In genomic region chr4:15691346-15692140, GRCh38 we compare ENCODE assay signal across 12 cellular contexts. TPM values are rescaled to one million over a fixed set of nuclear protein-coding genes. Genes with fewer than 3 reads are reported as not detected.
DNase-seq lines count a peak whose midpoint lies in the region; ATAC-seq and TF ChIP-seq lines count a peak whose summit lies in the region.
"Had no signal": no experiment of that assay in that cellular context is flagged by ENCODE, and none has a peak within 500 bp of the region (broad histone marks: within the 10 kb centered on the region; RNA-seq: fewer than 3 reads in every experiment).

No MANE protein-coding gene starts in this region.

- CTCF ChIA-PET in SK-N-SH (lab: Yijun Ruan, JAX): interaction anchor here (1.4 to 1.6 kb wide), 3 partner anchors 9 to 310 kb away, joined by 3 to 5 read pairs (median 4); partner anchors contain the start of gene BST1
- CTCF ChIA-PET in activated CD4-positive, alpha-beta memory T cell treated with anti-CD3 and anti-CD28 coated beads for 36 hours (lab: Charles Lee): no interaction called here

- H3F3A ChIP-seq in SK-N-SH (replicated peaks; ENCODE audit: insufficient read depth): peaks cover 34% of the 10 kb centered on the region

- H3K27me3 Mint-ChIP-seq in H9 (ENCODE audit: low read depth): no peaks in the 10 kb centered on the region
- no peaks in the 10 kb centered on the region for H3K27me3 Mint-ChIP-seq in activated CD4-positive, alpha-beta memory T cell treated with anti-CD3 and anti-CD28 coated beads for 36 hours
- H3K27me3 Mint-ChIP-seq: activated naive CD8-positive, alpha-beta T cell; T-helper 17 cell had no signal

- H4K5ac ChIP-seq in H9 (ENCODE audit: insufficient read length, low read depth, low read length): no peak overlapping the region

- no peaks in the 10 kb centered on the region for H3K9me2 ChIP-seq in SK-N-SH

- H3K23ac ChIP-seq in H9 (ENCODE audit: insufficient read length, low read depth, low read length): no peak overlapping the region

- no peak overlapping the region for H3K14ac ChIP-seq in H9 (ENCODE audit: insufficient read depth, low read length)

- H3K4me3 ChIP-seq in SK-N-SH (ENCODE audit: low read depth in 2 of 2, low read length in 1 of 2): no peak overlapping the region
- H3K4me3 ChIP-seq: GM12878 had no signal

- H3K4ac ChIP-seq in H9 (ENCODE audit: low read depth, low read length): no peak overlapping the region

- WGBS in H9 (ENCODE audit: extremely low coverage, insufficient read length, low lambda C conversion rate): no CpG with 5 or more reads among the region's 3 CpGs
- WGBS in SK-N-SH (ENCODE audit: low lambda C conversion rate): 54% methylated on average over 3 of the region's 3 CpGs

- intact Hi-C loops in sciatic nerve (cut with DNase I): no loop called here
- intact Hi-C loops in activated CD4-positive, alpha-beta memory T cell treated with anti-CD3 and anti-CD28 coated beads for 36 hours (cut with micrococcal nuclease): no loop called here

- H3K27ac Mint-ChIP-seq in H9: peak overlapping the region in 1 of 3 experiments; percentile 18; a peak in 1 of 7 replicates
- no peak overlapping the region for H3K27ac Mint-ChIP-seq in activated CD4-positive, alpha-beta memory T cell treated with anti-CD3 and anti-CD28 coated beads for 36 hours
- H3K27ac Mint-ChIP-seq: activated naive CD8-positive, alpha-beta T cell; T-helper 17 cell had no signal

- H3K27me3 ChIP-seq in H9 (ENCODE audit: insufficient read depth, low read length): no peaks in the 10 kb centered on the region
- no peaks in the 10 kb centered on the region for H3K27me3 ChIP-seq in SK-N-SH (ENCODE audit: insufficient read depth)

- no peak overlapping the region for H4K8ac ChIP-seq in H9 (replicated peaks; ENCODE audit: insufficient read length, low read depth, low read length)

- H3K9me3 Mint-ChIP-seq in H9: peaks cover 5 to 7% of the 10 kb centered on the region in 2 experiments; a peak in 2 of 5 replicates
- H3K9me3 Mint-ChIP-seq in activated CD4-positive, alpha-beta memory T cell treated with anti-CD3 and anti-CD28 coated beads for 36 hours: no peaks in the 10 kb centered on the region

- H3K4me1 ChIP-seq in H9 (ENCODE audit: insufficient read depth, low read length) (peaks cover 7% of the 10 kb centered on the region), SK-N-SH (ENCODE audit: control insufficient read depth in 1 of 2, insufficient read depth in 2 of 2, low read depth in 1 of 2, low read length in 1 of 2) (peaks cover 0 to 22% of the 10 kb centered on the region in 2 experiments; a peak in 3 of 4 replicates)

- POLR2A ChIA-PET in SK-N-SH (lab: Yijun Ruan, JAX): no interaction called here
- POLR2A ChIA-PET in activated CD4-positive, alpha-beta memory T cell treated with anti-CD3 and anti-CD28 coated beads for 36 hours (lab: Charles Lee): no interaction called here

- H2AFZ ChIP-seq in H9 (ENCODE audit: low read length): no peak overlapping the region
- no peak overlapping the region for H2AFZ ChIP-seq in SK-N-SH (ENCODE audit: low read depth)

- H3K79me2 ChIP-seq in H9 (ENCODE audit: insufficient read depth, low read length) (no peaks in the 10 kb centered on the region), SK-N-SH (ENCODE audit: insufficient read depth) (peaks cover 13% of the 10 kb centered on the region)

- H3K18ac ChIP-seq in H9 (ENCODE audit: insufficient read length, low read depth, low read length): no peak overlapping the region

- H2BK20ac ChIP-seq in H9 (ENCODE audit: low read depth, low read length, poor library complexity, severe bottlenecking): no peak overlapping the region

- H3K4me2 ChIP-seq in H9 (ENCODE audit: insufficient read depth, insufficient read length, low read length): no peak overlapping the region
- H3K4me2 ChIP-seq in SK-N-SH: peak overlapping the region; percentile 51

- H2BK12ac ChIP-seq in H9 (ENCODE audit: insufficient read length, low read depth, low read length): peak overlapping the region; percentile 66

- H4K91ac ChIP-seq in H9 (ENCODE audit: insufficient read length, low read depth, low read length): no peak overlapping the region

- H4K20me1 ChIP-seq in H9 (ENCODE audit: control insufficient read depth, insufficient read depth, insufficient read length): no peaks in the 10 kb centered on the region
- no peaks in the 10 kb centered on the region for H4K20me1 ChIP-seq in SK-N-SH (ENCODE audit: insufficient read depth)

- H2BK15ac ChIP-seq in H9 (ENCODE audit: low read depth, low read length): no peak overlapping the region

- no peak for TF ChIP-seq CTCF in H9 (conservative IDR thresholded peaks at IDR 0.05)
- TF ChIP-seq CTCF in SK-N-SH (IDR thresholded peaks at IDR 0.05): no peak

- peaks cover 25 to 27% of the 10 kb centered on the region in 2 experiments for H3K36me3 ChIP-seq in SK-N-SH (replicated peaks in 1 of 2; ENCODE audit: control insufficient read depth in 1 of 2, insufficient read depth in 2 of 2, low read length in 1 of 2)

- H3K4me3 Mint-ChIP-seq in H9: no peak overlapping the region
- H3K4me3 Mint-ChIP-seq in activated CD4-positive, alpha-beta memory T cell treated with anti-CD3 and anti-CD28 coated beads for 36 hours: no peak overlapping the region
- H3K4me3 Mint-ChIP-seq: activated naive CD8-positive, alpha-beta T cell; T-helper 17 cell had no signal

- H3K27ac ChIP-seq in H9 (ENCODE audit: insufficient read length, low read depth, low read length): no peak overlapping the region
- peak overlapping the region in 1 of 2 experiments; percentile 94; a peak in 2 of 4 replicates for H3K27ac ChIP-seq in SK-N-SH (ENCODE audit: low read depth in 2 of 2, low read length in 1 of 2)

- no peak overlapping the region for H2AK5ac ChIP-seq in H9 (ENCODE audit: insufficient read length, low read length)

- no peak overlapping the region for H2BK5ac ChIP-seq in H9 (ENCODE audit: insufficient read length, low read length)

- H3T11ph ChIP-seq in H9 (ENCODE audit: low read length): no peak overlapping the region

- peaks cover 40 to 50% of the 10 kb centered on the region in 2 experiments for H3K4me1 Mint-ChIP-seq in H9
- no peaks in the 10 kb centered on the region for H3K4me1 Mint-ChIP-seq in activated CD4-positive, alpha-beta memory T cell treated with anti-CD3 and anti-CD28 coated beads for 36 hours (ENCODE audit: low read depth)

- no peak overlapping the region for H3K56ac ChIP-seq in H9 (ENCODE audit: insufficient read length, low read depth, low read length)

- DNase-seq in H9 (no peak), SK-N-SH (no peak), foreskin melanocyte (peak; percentile 90), sciatic nerve (ENCODE audit: low spot score) (no peak), GF-D8 (lab: John Stamatoyannopoulos, UW) (no peak)
- DNase-seq in activated T-cell treated with anti-CD3 and anti-CD28 coated beads, Interleukin-2, amount 50 U/mL, for 1 hour: no peak
- DNase-seq in activated CD4-positive, alpha-beta memory T cell treated with anti-CD3 and anti-CD28 coated beads for 36 hours: no peak
- DNase-seq: NCI-H1694, T-helper 17 cell had no signal

- H3K36me3 Mint-ChIP-seq in H9 (ENCODE audit: insufficient read depth in 1 of 3, low read depth in 3 of 3): peaks cover 8 to 30% (median 22%) of the 10 kb centered on the region in 3 experiments; a peak in 6 of 7 replicates
- H3K36me3 Mint-ChIP-seq in activated CD4-positive, alpha-beta memory T cell treated with anti-CD3 and anti-CD28 coated beads for 36 hours: peaks cover 15% of the 10 kb centered on the region

- ATAC-seq in sciatic nerve: peak; percentile 48
- ATAC-seq in HG03135 (IDR thresholded peaks at IDR 0.05; ENCODE audit: unreplicated experiment): no peak
- ATAC-seq: GM12878, T-helper 17 cell had no signal

- H3K79me1 ChIP-seq in H9 (ENCODE audit: insufficient read depth, low read depth, low read length, poor library complexity, severe bottlenecking): no peaks in the 10 kb centered on the region

- no peak for TF ChIP-seq EP300 in SK-N-SH (IDR thresholded peaks at IDR 0.05; ENCODE audit: borderline replicate concordance in 1 of 2, low read depth in 1 of 2, low read length in 1 of 2)

- no peaks in the 10 kb centered on the region for H3K23me2 ChIP-seq in H9 (ENCODE audit: insufficient read length, low read depth, low read length, poor library complexity, severe bottlenecking)

- no peak overlapping the region for H2BK120ac ChIP-seq in H9 (ENCODE audit: low read depth, low read length, poor library complexity, severe bottlenecking)

- TF ChIP-seq RAD21 in SK-N-SH (IDR thresholded peaks at IDR 0.05; ENCODE audit: low read length): no peak

- no peak overlapping the region for H3K9ac ChIP-seq in H9 (ENCODE audit: extremely low read depth, insufficient read length, low read length)
- H3K9ac ChIP-seq in SK-N-SH: peak overlapping the region; percentile 48; the same call in 1 of the 2 replicates

- H3K9me3 ChIP-seq in H9 (ENCODE audit: control insufficient read depth, low read depth, low read length): no peaks in the 10 kb centered on the region
- H3K9me3 ChIP-seq in SK-N-SH: no peaks in the 10 kb centered on the region

TF ChIP-seq in SK-N-SH, 30 proteins besides CTCF, POLR2A, EP300 and RAD21:
- TF ChIP-seq NFIC (IDR thresholded peaks at IDR 0.05; ENCODE audit: borderline replicate concordance) (no peak), MAX (IDR thresholded peaks at IDR 0.05; ENCODE audit: low read depth) (peak; percentile 48; the same call in 1 of the 2 replicates), TCF12 (IDR thresholded peaks at IDR 0.05) (peak; percentile 73), FOSL2 (IDR thresholded peaks at IDR 0.05; ENCODE audit: borderline replicate concordance, low read depth) (peak; percentile 52; the same call in 1 of the 2 replicates), JUND (IDR thresholded peaks at IDR 0.05) (no peak)

RNA-seq across cellular contexts. Expression of gene FAM200B, which starts 9.9 kb away (rescaled TPM):
- total RNA-seq in H9 (2021): 19.6 and 20.3 TPM in 2 replicates
- 36.2 and 46.3 TPM in 2 replicates for polyA plus RNA-seq in SK-N-SH (2012; rRNA removed)
- 57.4 and 70.0 TPM in 2 replicates for polyA plus RNA-seq in SK-N-SH (2012; cell fraction: cytosol; rRNA removed)
- polyA plus RNA-seq in SK-N-SH (2012; cell fraction: nucleus; rRNA removed): 34.4 and 36.3 TPM in 2 replicates
- 42.8 TPM for total RNA-seq in sciatic nerve
- total RNA-seq in activated CD4-positive, alpha-beta memory T cell treated with anti-CD3 and anti-CD28 coated beads for 36 hours: 1 to 10 TPM; 8.3 to 8.9 TPM

RNA-seq across cellular contexts. Expression of gene BST1, which starts 11.3 kb away (rescaled TPM):
- total RNA-seq in H9 (2021): 0.48 TPM in 1 of 2 replicates, not detected in the other
- polyA plus RNA-seq in SK-N-SH (2012; rRNA removed): 7.3 and 8.3 TPM in 2 replicates
- 7.9 and 8.3 TPM in 2 replicates for polyA plus RNA-seq in SK-N-SH (2012; cell fraction: cytosol; rRNA removed)
- 3.8 and 4.3 TPM in 2 replicates for polyA plus RNA-seq in SK-N-SH (2012; cell fraction: nucleus; rRNA removed)
- total RNA-seq in sciatic nerve: 9.1 TPM
- total RNA-seq in activated CD4-positive, alpha-beta memory T cell treated with anti-CD3 and anti-CD28 coated beads for 36 hours: under 1 TPM; 0.19 to 0.67 TPM

RNA-seq across cellular contexts. Expression of gene FBXL5, which starts 36.4 kb away (rescaled TPM):
- total RNA-seq in H9 (2021) (57.6 and 60.3 TPM in 2 replicates), sciatic nerve (97.4 TPM)
- 13.5 and 17.2 TPM in 2 replicates for polyA plus RNA-seq in SK-N-SH (2012; rRNA removed)
- 19.8 and 23.0 TPM in 2 replicates for polyA plus RNA-seq in SK-N-SH (2012; cell fraction: cytosol; rRNA removed)
- polyA plus RNA-seq in SK-N-SH (2012; cell fraction: nucleus; rRNA removed): 8.3 and 19.9 TPM in 2 replicates
- 10 to 100 TPM; 26.5 to 30.4 TPM for total RNA-seq in activated CD4-positive, alpha-beta memory T cell treated with anti-CD3 and anti-CD28 coated beads for 36 hours
